ENCODE assay signal across 10 cellular contexts in genomic region chr5:141615991-141616715, GRCh38. TPM values are rescaled to one million over a fixed set of nuclear protein-coding genes. Genes with fewer than 3 reads are reported as not detected.
DNase-seq lines count a peak whose midpoint lies in the region; TF ChIP-seq lines count a peak whose summit lies in the region.
"Had no signal": no experiment of that assay in that cellular context is flagged by ENCODE, and none has a peak within 500 bp of the region (broad histone marks: within the 10 kb centered on the region; RNA-seq: fewer than 3 reads in every experiment).

No MANE protein-coding gene starts in this region.

- peaks cover 5% of the 10 kb centered on the region for H3K36me3 ChIP-seq in suprapubic skin

- H3K4me1 ChIP-seq in suprapubic skin: peaks cover 35% of the 10 kb centered on the region

- 69% methylated on average over 9 of the region's 9 CpGs for WGBS in suprapubic skin

- peaks cover 82% of the 10 kb centered on the region for H3K36me3 Mint-ChIP-seq in activated T-cell treated with anti-CD3 and anti-CD28 coated beads, Interleukin-2, amount 50 U/mL, for 24 hours (ENCODE audit: low read depth)
- H3K36me3 Mint-ChIP-seq in glutamatergic neuron (ENCODE audit: unreplicated experiment): no peaks in the 10 kb centered on the region

- no peak for TF ChIP-seq POLR2A in suprapubic skin (IDR thresholded peaks at IDR 0.05)

- peak overlapping the region; percentile 89 for H3K4me3 ChIP-seq in suprapubic skin
- H3K4me3 ChIP-seq: mucosa of descending colon had no signal

- peak overlapping the region; percentile 30 for H3K27ac ChIP-seq in suprapubic skin

- H3K27ac Mint-ChIP-seq in activated T-cell treated with anti-CD3 and anti-CD28 coated beads, Interleukin-2, amount 50 U/mL, for 24 hours: peak overlapping the region; percentile 97
- no peak overlapping the region for H3K27ac Mint-ChIP-seq in glutamatergic neuron (ENCODE audit: unreplicated experiment)

- no peak for DNase-seq in activated T-cell treated with anti-CD3 and anti-CD28 coated beads, Interleukin-2, amount 50 U/mL, for 24 hours
- no peak for DNase-seq in activated T-cell treated with anti-CD3 and anti-CD28 coated beads, Interleukin-2, amount 50 U/mL, for 1 hour
- DNase-seq in activated CD4-positive, alpha-beta T cell treated with anti-CD3 and anti-CD28 coated beads, Interleukin-2, amount 50 U/mL, for 4 hours: peak; percentile 49 to 60
- DNase-seq in glutamatergic neuron: no peak
- DNase-seq in suprapubic skin (ENCODE audit: low spot score in 2 of 2): no peak
- no peak for DNase-seq in NCI-H2029 (lab: John Stamatoyannopoulos, UW)
- DNase-seq in SK-N-DZ (ENCODE audit: low spot score): no peak
- no peak for DNase-seq in NCI-H1930 (lab: John Stamatoyannopoulos, UW)
- DNase-seq: mucosa of descending colon, NCI-H2171 treated with DMSO at 0.1 percent for 48 hours had no signal

- H3K4me3 Mint-ChIP-seq in activated T-cell treated with anti-CD3 and anti-CD28 coated beads, Interleukin-2, amount 50 U/mL, for 24 hours: peak overlapping the region; percentile 91
- peak overlapping the region; percentile 13 for H3K4me3 Mint-ChIP-seq in glutamatergic neuron (ENCODE audit: unreplicated experiment)

- H3K9me3 ChIP-seq in suprapubic skin: no peaks in the 10 kb centered on the region
- H3K9me3 ChIP-seq: mucosa of descending colon had no signal

- H3K4me1 Mint-ChIP-seq in activated T-cell treated with anti-CD3 and anti-CD28 coated beads, Interleukin-2, amount 50 U/mL, for 24 hours (ENCODE audit: low read depth): peaks cover 69% of the 10 kb centered on the region
- H3K4me1 Mint-ChIP-seq in glutamatergic neuron (ENCODE audit: low read depth, unreplicated experiment): peaks cover 13% of the 10 kb centered on the region

- H3K9me3 Mint-ChIP-seq in activated T-cell treated with anti-CD3 and anti-CD28 coated beads, Interleukin-2, amount 50 U/mL, for 24 hours: no peaks in the 10 kb centered on the region
- H3K9me3 Mint-ChIP-seq in glutamatergic neuron (ENCODE audit: unreplicated experiment): peaks cover 3% of the 10 kb centered on the region

- no peak for TF ChIP-seq EP300 in suprapubic skin (IDR thresholded peaks at IDR 0.05)

- TF ChIP-seq CTCF in glutamatergic neuron (IDR thresholded peaks at IDR 0.05; ENCODE audit: partially characterized antibody, unreplicated experiment) (no peak), suprapubic skin (IDR thresholded peaks at IDR 0.05) (no peak)

- no peaks in the 10 kb centered on the region for H3K27me3 Mint-ChIP-seq in activated T-cell treated with anti-CD3 and anti-CD28 coated beads, Interleukin-2, amount 50 U/mL, for 24 hours
- no peaks in the 10 kb centered on the region for H3K27me3 Mint-ChIP-seq in glutamatergic neuron (ENCODE audit: unreplicated experiment)

- no peaks in the 10 kb centered on the region for H3K27me3 ChIP-seq in suprapubic skin

RNA-seq across cellular contexts. Expression of gene DIAPH1, which starts 2.6 kb away (rescaled TPM):
- total RNA-seq in glutamatergic neuron (ENCODE audit: unreplicated experiment) (51.6 TPM), suprapubic skin (100 to 1,000 TPM in 1 of 4 donors, 10 to 100 TPM in 3; 83.0 to 115 (median 95.1) TPM)
- polyA plus RNA-seq in SK-N-DZ (2014; cell fraction: cytosol; rRNA removed): 27.8 and 31.2 TPM in 2 replicates
- polyA plus RNA-seq in SK-N-DZ (2014; cell fraction: nucleus; rRNA removed): 42.2 and 46.4 TPM in 2 replicates

RNA-seq across cellular contexts. Expression of gene HDAC3, which starts 20.5 kb away (rescaled TPM):
- total RNA-seq in glutamatergic neuron (ENCODE audit: unreplicated experiment) (81.8 TPM), suprapubic skin (10 to 100 TPM; 50.0 to 79.2 (median 59.4) TPM)
- 76.1 and 92.0 TPM in 2 replicates for polyA plus RNA-seq in SK-N-DZ (2014; cell fraction: cytosol; rRNA removed)
- 181 and 195 TPM in 2 replicates for polyA plus RNA-seq in SK-N-DZ (2014; cell fraction: nucleus; rRNA removed)

RNA-seq across cellular contexts. Expression of gene RELL2, which starts 20.6 kb away (rescaled TPM):
- total RNA-seq in glutamatergic neuron (ENCODE audit: unreplicated experiment) (12.6 TPM), suprapubic skin (1 to 10 TPM; 2.9 to 9.0 (median 5.7) TPM)
- polyA plus RNA-seq in SK-N-DZ (2014; cell fraction: cytosol; rRNA removed): 31.9 and 42.4 TPM in 2 replicates
- polyA plus RNA-seq in SK-N-DZ (2014; cell fraction: nucleus; rRNA removed): 110 and 123 TPM in 2 replicates

RNA-seq across cellular contexts. Expression of gene FCHSD1, which starts 35.1 kb away (rescaled TPM):
- total RNA-seq in glutamatergic neuron (ENCODE audit: unreplicated experiment) (25.8 TPM), suprapubic skin (100 to 1,000 TPM in 2 of 4 donors, 10 to 100 TPM in 2; 40.1 to 117 (median 77.1) TPM)
- 4.9 and 11.8 TPM in 2 replicates for polyA plus RNA-seq in SK-N-DZ (2014; cell fraction: cytosol; rRNA removed)
- polyA plus RNA-seq in SK-N-DZ (2014; cell fraction: nucleus; rRNA removed): 102 and 106 TPM in 2 replicates

Comparison
In these comparisons a context has a peak if more than half of its experiments do, and no peak if none do; other contexts are left out.
1. DNase-seq: peak in activated CD4-positive, alpha-beta T cell treated with anti-CD3 and anti-CD28 coated beads, Interleukin-2, amount 50 U/mL, for 4 hours (2 of 2); none in activated T-cell treated with anti-CD3 and anti-CD28 coated beads, Interleukin-2, amount 50 U/mL, for 24 hours (single experiment), activated T-cell treated with anti-CD3 and anti-CD28 coated beads, Interleukin-2, amount 50 U/mL, for 1 hour (single experiment), glutamatergic neuron (single experiment), suprapubic skin (0 of 2), NCI-H2029 (single experiment), SK-N-DZ (single experiment) and NCI-H1930 (0 of 2).